20 cellular contexts compared by ENCODE assay signal in genomic region chr2:10281891-10282290, GRCh38.
"Had no signal": no experiment of that assay in that cellular context is flagged by ENCODE, and none has a peak within 500 bp of the region (broad histone marks: within the 10 kb centered on the region; RNA-seq: fewer than 3 reads in every experiment).

No MANE protein-coding gene starts in this region.

- H3K4me1 ChIP-seq: colonic mucosa had no signal

- H3K27ac ChIP-seq: breast epithelium, colonic mucosa, esophagus muscularis mucosa, gastrocnemius medialis had no signal

- H3K9me3 ChIP-seq: breast epithelium, colonic mucosa, esophagus muscularis mucosa, gastrocnemius medialis, mucosa of descending colon, upper lobe of left lung had no signal

- H3K27me3 ChIP-seq: breast epithelium, colonic mucosa, esophagus muscularis mucosa, gastrocnemius medialis, upper lobe of left lung had no signal

- H3K27me3 Mint-ChIP-seq: activated CD4-positive, alpha-beta T cell treated with anti-CD3 and anti-CD28 coated beads for 36 hours; activated T-cell treated with anti-CD3 and anti-CD28 coated beads, Interleukin-2, amount 50 U/mL, for 24 hours had no signal

- H3K27ac Mint-ChIP-seq: activated CD4-positive, alpha-beta T cell treated with anti-CD3 and anti-CD28 coated beads for 36 hours; activated naive CD8-positive, alpha-beta T cell treated with anti-CD3 and anti-CD28 coated beads, Interleukin-2, amount 10 ng/mL, durations not matched to agents 7 days and 5 days; activated T-cell treated with anti-CD3 and anti-CD28 coated beads, Interleukin-2, amount 50 U/mL, for 24 hours; activated T-helper 2 cell treated with anti-CD3 and anti-CD28 coated beads, Interferon-gamma antibody, Interleukin-2, Interleukin-4, amounts not matched to agents 10 μg/mL and 5 μg/mL and 100 μg/mL, durations not matched to agents 14 hours and 24 hours and 36 hours; WTC11 had no signal

- ATAC-seq: activated CD4-positive, alpha-beta T cell treated with anti-CD3 and anti-CD28 coated beads for 36 hours; gastrocnemius medialis; mucosa of descending colon; stimulated activated naive CD8-positive, alpha-beta T cell treated with anti-CD3 and anti-CD28 coated beads, Interleukin-15, Interleukin-2, amounts not matched to agents 100 U/mL and 50 U/mL, for 24 hours; WTC11 had no signal

- H3K9me3 Mint-ChIP-seq: activated naive CD8-positive, alpha-beta T cell treated with anti-CD3 and anti-CD28 coated beads, Interleukin-2, amount 10 ng/mL, durations not matched to agents 7 days and 5 days; activated T-cell treated with anti-CD3 and anti-CD28 coated beads, Interleukin-2, amount 50 U/mL, for 24 hours; activated T-helper 2 cell treated with anti-CD3 and anti-CD28 coated beads, Interferon-gamma antibody, Interleukin-2, Interleukin-4, amounts not matched to agents 10 μg/mL and 5 μg/mL and 100 μg/mL, durations not matched to agents 14 hours and 24 hours and 36 hours; WTC11 had no signal

- H3K4me3 ChIP-seq: breast epithelium, colonic mucosa, esophagus muscularis mucosa, gastrocnemius medialis, mucosa of descending colon, upper lobe of left lung had no signal

- H3K36me3 Mint-ChIP-seq: activated naive CD8-positive, alpha-beta T cell treated with anti-CD3 and anti-CD28 coated beads, Interleukin-2, amount 10 ng/mL, durations not matched to agents 7 days and 5 days; WTC11 had no signal

- H3K36me3 ChIP-seq: breast epithelium, colonic mucosa, esophagus muscularis mucosa, gastrocnemius medialis, upper lobe of left lung had no signal

- DNase-seq: activated CD4-positive, alpha-beta T cell treated with anti-CD3 and anti-CD28 coated beads for 36 hours; activated CD4-positive, alpha-beta T cell treated with anti-CD3 and anti-CD28 coated beads, Interleukin-2, amount 50 U/mL, for 4 hours; activated CD8-positive, alpha-beta memory T cell treated with anti-CD3 and anti-CD28 coated beads for 24 hours; activated CD8-positive, alpha-beta memory T cell treated with anti-CD3 and anti-CD28 coated beads, Interleukin-2, amount 50 U/mL, for 4 hours; activated naive CD4-positive, alpha-beta T cell; activated naive CD8-positive, alpha-beta T cell treated with anti-CD3 and anti-CD28 coated beads, Interleukin-2, amount 10 ng/mL, durations not matched to agents 7 days and 5 days; activated T-cell treated with anti-CD3 and anti-CD28 coated beads, Interleukin-2, amount 50 U/mL, for 24 hours; amniotic stem cell; colonic mucosa; gastrocnemius medialis; hippocampal formation; stimulated activated CD4-positive, alpha-beta T cell treated with anti-CD3 and anti-CD28 coated beads, Interleukin-4, amount 100 ng/mL, for 24 hours; stimulated activated naive CD8-positive, alpha-beta T cell treated with anti-CD3 and anti-CD28 coated beads, Interleukin-15, Interleukin-2, amounts not matched to agents 100 U/mL and 50 U/mL, for 24 hours; T-helper 9 cell; upper lobe of left lung had no signal

- H3K4me3 Mint-ChIP-seq: activated CD4-positive, alpha-beta T cell treated with anti-CD3 and anti-CD28 coated beads for 36 hours; activated naive CD8-positive, alpha-beta T cell treated with anti-CD3 and anti-CD28 coated beads, Interleukin-2, amount 10 ng/mL, durations not matched to agents 7 days and 5 days; activated T-cell treated with anti-CD3 and anti-CD28 coated beads, Interleukin-2, amount 50 U/mL, for 24 hours; WTC11 had no signal
